ENCODE assay signal across 1 cellular context in the genomic region with DNA sequence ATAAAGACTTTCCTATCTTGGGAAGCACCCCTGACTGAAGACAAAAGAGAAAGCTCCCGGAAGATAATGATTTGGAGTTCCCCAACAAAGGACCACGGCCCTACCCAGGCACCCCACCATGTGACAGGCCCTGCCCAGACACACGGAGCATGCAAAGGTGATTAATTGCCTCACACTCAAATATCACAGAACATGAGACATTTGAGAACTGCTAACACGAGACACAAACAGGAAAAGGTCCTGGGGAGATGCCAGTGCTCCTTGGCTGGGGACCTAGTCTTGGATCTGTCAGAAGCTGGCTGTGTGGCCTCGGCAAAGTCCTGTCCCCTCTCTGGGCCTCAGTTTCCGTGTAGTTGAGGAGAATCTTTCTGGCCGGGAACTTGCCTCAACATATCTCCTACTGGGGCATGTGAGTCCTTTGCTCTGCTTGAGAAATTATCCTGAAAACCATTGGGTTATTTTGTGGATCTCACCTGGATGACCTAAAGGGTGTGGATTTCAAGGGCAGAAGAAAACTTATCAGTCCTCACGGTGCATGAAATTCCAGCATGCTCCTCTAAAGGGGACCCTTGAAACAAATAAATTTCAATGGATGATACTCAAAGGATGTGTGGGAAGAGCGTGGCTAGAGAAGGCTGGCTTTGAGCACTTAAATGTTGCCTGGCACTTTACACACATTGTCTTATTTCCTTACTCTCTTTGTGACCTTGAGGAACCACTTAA.
TF ChIP-seq lines count a peak whose summit lies in the region.

No MANE protein-coding gene starts in this region.

TF ChIP-seq in HepG2, 621 proteins besides CTCF, POLR2A, EP300 and RAD21 (continued from another document and continues in another):
- TF ChIP-seq ZNF253 (CRISPR knock-in tag; IDR thresholded peaks at IDR 0.05; ENCODE audit: borderline replicate concordance) = 0 out of 2 replicates have a peak, but pooled peaks have one; percentile 4
- TF ChIP-seq, protein P1, sequence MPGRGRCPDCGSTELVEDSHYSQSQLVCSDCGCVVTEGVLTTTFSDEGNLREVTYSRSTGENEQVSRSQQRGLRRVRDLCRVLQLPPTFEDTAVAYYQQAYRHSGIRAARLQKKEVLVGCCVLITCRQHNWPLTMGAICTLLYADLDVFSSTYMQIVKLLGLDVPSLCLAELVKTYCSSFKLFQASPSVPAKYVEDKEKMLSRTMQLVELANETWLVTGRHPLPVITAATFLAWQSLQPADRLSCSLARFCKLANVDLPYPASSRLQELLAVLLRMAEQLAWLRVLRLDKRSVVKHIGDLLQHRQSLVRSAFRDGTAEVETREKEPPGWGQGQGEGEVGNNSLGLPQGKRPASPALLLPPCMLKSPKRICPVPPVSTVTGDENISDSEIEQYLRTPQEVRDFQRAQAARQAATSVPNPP (CRISPR knock-in tag; IDR thresholded peaks at IDR 0.05) = no peak
- TF ChIP-seq ZNF615 (CRISPR knock-in tag; IDR thresholded peaks at IDR 0.05; ENCODE audit: borderline replicate concordance) = peak; percentile 88; the same call in 1 of the 2 replicates
- TF ChIP-seq SP140L (CRISPR knock-in tag; IDR thresholded peaks at IDR 0.05; ENCODE audit: borderline replicate concordance) = no peak
- TF ChIP-seq SMARCC2 (IDR thresholded peaks at IDR 0.05) = no peak
- TF ChIP-seq ZNF678 (CRISPR knock-in tag; IDR thresholded peaks at IDR 0.05) = no peak
- no peak for TF ChIP-seq POLR2G (IDR thresholded peaks at IDR 0.05; ENCODE audit: low read depth, low read length)
- TF ChIP-seq NFE2 (CRISPR knock-in tag; IDR thresholded peaks at IDR 0.05) = no peak
- TF ChIP-seq KLF16 (CRISPR knock-in tag; IDR thresholded peaks at IDR 0.05) = no peak
- TF ChIP-seq, protein P2, sequence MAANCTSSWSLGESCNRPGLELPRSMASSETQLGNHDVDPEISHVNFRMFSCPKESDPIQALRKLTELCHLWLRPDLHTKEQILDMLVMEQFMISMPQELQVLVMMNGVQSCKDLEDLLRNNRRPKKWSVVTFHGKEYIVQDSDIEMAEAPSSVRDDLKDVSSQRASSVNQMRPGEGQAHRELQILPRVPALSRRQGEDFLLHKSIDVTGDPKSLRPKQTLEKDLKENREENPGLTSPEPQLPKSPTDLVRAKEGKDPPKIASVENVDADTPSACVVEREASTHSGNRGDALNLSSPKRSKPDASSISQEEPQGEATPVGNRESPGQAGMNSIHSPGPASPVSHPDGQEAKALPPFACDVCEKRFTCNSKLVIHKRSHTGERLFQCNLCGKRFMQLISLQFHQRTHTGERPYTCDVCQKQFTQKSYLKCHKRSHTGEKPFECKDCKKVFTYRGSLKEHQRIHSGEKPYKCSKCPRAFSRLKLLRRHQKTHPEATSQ (CRISPR knock-in tag; IDR thresholded peaks at IDR 0.05; ENCODE audit: borderline replicate concordance) = no peak
- TF ChIP-seq MATR3 (CRISPR knock-in tag; IDR thresholded peaks at IDR 0.05) = no peak
- no peak for TF ChIP-seq CEBPB (IDR thresholded peaks at IDR 0.05; ENCODE audit: borderline replicate concordance, low read depth, low read length)
- TF ChIP-seq NFE2L1 (CRISPR knock-in tag; IDR thresholded peaks at IDR 0.05; ENCODE audit: borderline replicate concordance) = 0 out of 2 replicates have a peak, but pooled peaks have one; percentile 25
- no peak for TF ChIP-seq PLRG1 (conservative IDR thresholded peaks at IDR 0.05)
- 0 out of 2 replicates have a peak, but pooled peaks have one; percentile 2 for TF ChIP-seq ZNF263 (CRISPR knock-in tag; IDR thresholded peaks at IDR 0.05)
- no peak for TF ChIP-seq ZNF264 (CRISPR knock-in tag; IDR thresholded peaks at IDR 0.05)
- no peak for TF ChIP-seq HNRNPL (IDR thresholded peaks at IDR 0.05; ENCODE audit: low read depth, low read length)
- no peak for TF ChIP-seq PAWR (CRISPR knock-in tag; IDR thresholded peaks at IDR 0.05; ENCODE audit: borderline replicate concordance)
- no peak for TF ChIP-seq NCOA1 (CRISPR knock-in tag; IDR thresholded peaks at IDR 0.05)
- no peak for TF ChIP-seq ZSCAN21 (CRISPR knock-in tag; IDR thresholded peaks at IDR 0.05; ENCODE audit: borderline replicate concordance)
- no peak for TF ChIP-seq ZMYM3 (CRISPR knock-in tag; IDR thresholded peaks at IDR 0.05)
- no peak for TF ChIP-seq ZNF883 (CRISPR knock-in tag; IDR thresholded peaks at IDR 0.05; ENCODE audit: not compliant biosample characterization)
- no peak for TF ChIP-seq ZNF75D (CRISPR knock-in tag; IDR thresholded peaks at IDR 0.05; ENCODE audit: borderline replicate concordance)
- TF ChIP-seq, protein P3, sequence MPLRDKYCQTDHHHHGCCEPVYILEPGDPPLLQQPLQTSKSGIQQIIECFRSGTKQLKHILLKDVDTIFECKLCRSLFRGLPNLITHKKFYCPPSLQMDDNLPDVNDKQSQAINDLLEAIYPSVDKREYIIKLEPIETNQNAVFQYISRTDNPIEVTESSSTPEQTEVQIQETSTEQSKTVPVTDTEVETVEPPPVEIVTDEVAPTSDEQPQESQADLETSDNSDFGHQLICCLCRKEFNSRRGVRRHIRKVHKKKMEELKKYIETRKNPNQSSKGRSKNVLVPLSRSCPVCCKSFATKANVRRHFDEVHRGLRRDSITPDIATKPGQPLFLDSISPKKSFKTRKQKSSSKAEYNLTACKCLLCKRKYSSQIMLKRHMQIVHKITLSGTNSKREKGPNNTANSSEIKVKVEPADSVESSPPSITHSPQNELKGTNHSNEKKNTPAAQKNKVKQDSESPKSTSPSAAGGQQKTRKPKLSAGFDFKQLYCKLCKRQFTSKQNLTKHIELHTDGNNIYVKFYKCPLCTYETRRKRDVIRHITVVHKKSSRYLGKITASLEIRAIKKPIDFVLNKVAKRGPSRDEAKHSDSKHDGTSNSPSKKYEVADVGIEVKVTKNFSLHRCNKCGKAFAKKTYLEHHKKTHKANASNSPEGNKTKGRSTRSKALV (CRISPR knock-in tag; IDR thresholded peaks at IDR 0.05) = no peak
- TF ChIP-seq, protein P4, sequence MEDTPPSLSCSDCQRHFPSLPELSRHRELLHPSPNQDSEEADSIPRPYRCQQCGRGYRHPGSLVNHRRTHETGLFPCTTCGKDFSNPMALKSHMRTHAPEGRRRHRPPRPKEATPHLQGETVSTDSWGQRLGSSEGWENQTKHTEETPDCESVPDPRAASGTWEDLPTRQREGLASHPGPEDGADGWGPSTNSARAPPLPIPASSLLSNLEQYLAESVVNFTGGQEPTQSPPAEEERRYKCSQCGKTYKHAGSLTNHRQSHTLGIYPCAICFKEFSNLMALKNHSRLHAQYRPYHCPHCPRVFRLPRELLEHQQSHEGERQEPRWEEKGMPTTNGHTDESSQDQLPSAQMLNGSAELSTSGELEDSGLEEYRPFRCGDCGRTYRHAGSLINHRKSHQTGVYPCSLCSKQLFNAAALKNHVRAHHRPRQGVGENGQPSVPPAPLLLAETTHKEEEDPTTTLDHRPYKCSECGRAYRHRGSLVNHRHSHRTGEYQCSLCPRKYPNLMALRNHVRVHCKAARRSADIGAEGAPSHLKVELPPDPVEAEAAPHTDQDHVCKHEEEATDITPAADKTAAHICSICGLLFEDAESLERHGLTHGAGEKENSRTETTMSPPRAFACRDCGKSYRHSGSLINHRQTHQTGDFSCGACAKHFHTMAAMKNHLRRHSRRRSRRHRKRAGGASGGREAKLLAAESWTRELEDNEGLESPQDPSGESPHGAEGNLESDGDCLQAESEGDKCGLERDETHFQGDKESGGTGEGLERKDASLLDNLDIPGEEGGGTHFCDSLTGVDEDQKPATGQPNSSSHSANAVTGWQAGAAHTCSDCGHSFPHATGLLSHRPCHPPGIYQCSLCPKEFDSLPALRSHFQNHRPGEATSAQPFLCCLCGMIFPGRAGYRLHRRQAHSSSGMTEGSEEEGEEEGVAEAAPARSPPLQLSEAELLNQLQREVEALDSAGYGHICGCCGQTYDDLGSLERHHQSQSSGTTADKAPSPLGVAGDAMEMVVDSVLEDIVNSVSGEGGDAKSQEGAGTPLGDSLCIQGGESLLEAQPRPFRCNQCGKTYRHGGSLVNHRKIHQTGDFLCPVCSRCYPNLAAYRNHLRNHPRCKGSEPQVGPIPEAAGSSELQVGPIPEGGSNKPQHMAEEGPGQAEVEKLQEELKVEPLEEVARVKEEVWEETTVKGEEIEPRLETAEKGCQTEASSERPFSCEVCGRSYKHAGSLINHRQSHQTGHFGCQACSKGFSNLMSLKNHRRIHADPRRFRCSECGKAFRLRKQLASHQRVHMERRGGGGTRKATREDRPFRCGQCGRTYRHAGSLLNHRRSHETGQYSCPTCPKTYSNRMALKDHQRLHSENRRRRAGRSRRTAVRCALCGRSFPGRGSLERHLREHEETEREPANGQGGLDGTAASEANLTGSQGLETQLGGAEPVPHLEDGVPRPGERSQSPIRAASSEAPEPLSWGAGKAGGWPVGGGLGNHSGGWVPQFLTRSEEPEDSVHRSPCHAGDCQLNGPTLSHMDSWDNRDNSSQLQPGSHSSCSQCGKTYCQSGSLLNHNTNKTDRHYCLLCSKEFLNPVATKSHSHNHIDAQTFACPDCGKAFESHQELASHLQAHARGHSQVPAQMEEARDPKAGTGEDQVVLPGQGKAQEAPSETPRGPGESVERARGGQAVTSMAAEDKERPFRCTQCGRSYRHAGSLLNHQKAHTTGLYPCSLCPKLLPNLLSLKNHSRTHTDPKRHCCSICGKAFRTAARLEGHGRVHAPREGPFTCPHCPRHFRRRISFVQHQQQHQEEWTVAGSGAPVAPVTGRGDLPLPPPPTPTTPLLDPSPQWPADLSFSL (CRISPR knock-in tag; IDR thresholded peaks at IDR 0.05) = 0 out of 2 replicates have a peak, but pooled peaks have one; percentile 22
- TF ChIP-seq WIZ (CRISPR knock-in tag; IDR thresholded peaks at IDR 0.05) = 0 out of 2 replicates have a peak, but pooled peaks have one; percentile 39
- no peak for TF ChIP-seq TBX3 (IDR thresholded peaks at IDR 0.05; ENCODE audit: borderline replicate concordance)
- no peak for TF ChIP-seq ZNF670 (CRISPR knock-in tag; IDR thresholded peaks at IDR 0.05; ENCODE audit: borderline replicate concordance)
- TF ChIP-seq ZBTB1 (CRISPR knock-in tag; IDR thresholded peaks at IDR 0.05; ENCODE audit: borderline replicate concordance) = no peak
- TF ChIP-seq, protein P5, sequence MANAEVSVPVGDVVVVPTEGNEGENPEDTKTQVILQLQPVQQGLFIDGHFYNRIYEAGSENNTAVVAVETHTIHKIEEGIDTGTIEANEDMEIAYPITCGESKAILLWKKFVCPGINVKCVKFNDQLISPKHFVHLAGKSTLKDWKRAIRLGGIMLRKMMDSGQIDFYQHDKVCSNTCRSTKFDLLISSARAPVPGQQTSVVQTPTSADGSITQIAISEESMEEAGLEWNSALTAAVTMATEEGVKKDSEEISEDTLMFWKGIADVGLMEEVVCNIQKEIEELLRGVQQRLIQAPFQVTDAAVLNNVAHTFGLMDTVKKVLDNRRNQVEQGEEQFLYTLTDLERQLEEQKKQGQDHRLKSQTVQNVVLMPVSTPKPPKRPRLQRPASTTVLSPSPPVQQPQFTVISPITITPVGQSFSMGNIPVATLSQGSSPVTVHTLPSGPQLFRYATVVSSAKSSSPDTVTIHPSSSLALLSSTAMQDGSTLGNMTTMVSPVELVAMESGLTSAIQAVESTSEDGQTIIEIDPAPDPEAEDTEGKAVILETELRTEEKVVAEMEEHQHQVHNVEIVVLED (CRISPR knock-in tag; IDR thresholded peaks at IDR 0.05; ENCODE audit: borderline replicate concordance) = no peak
- TF ChIP-seq, protein P6, sequence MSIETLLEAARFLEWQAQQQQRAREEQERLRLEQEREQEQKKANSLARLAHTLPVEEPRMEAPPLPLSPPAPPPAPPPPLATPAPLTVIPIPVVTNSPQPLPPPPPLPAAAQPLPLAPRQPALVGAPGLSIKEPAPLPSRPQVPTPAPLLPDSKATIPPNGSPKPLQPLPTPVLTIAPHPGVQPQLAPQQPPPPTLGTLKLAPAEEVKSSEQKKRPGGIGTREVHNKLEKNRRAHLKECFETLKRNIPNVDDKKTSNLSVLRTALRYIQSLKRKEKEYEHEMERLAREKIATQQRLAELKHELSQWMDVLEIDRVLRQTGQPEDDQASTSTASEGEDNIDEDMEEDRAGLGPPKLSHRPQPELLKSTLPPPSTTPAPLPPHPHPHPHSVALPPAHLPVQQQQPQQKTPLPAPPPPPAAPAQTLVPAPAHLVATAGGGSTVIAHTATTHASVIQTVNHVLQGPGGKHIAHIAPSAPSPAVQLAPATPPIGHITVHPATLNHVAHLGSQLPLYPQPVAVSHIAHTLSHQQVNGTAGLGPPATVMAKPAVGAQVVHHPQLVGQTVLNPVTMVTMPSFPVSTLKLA (IDR thresholded peaks at IDR 0.05) = no peak
- TF ChIP-seq, protein P7, sequence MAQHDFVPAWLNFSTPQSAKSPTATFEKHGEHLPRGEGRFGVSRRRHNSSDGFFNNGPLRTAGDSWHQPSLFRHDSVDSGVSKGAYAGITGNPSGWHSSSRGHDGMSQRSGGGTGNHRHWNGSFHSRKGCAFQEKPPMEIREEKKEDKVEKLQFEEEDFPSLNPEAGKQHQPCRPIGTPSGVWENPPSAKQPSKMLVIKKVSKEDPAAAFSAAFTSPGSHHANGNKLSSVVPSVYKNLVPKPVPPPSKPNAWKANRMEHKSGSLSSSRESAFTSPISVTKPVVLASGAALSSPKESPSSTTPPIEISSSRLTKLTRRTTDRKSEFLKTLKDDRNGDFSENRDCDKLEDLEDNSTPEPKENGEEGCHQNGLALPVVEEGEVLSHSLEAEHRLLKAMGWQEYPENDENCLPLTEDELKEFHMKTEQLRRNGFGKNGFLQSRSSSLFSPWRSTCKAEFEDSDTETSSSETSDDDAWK (CRISPR knock-in tag; IDR thresholded peaks at IDR 0.05) = no peak
- no peak for TF ChIP-seq SCMH1 (CRISPR knock-in tag; IDR thresholded peaks at IDR 0.05; ENCODE audit: borderline replicate concordance)
- no peak for TF ChIP-seq SKI (IDR thresholded peaks at IDR 0.05; ENCODE audit: partially characterized antibody)
- no peak for TF ChIP-seq ZNF776 (CRISPR knock-in tag; IDR thresholded peaks at IDR 0.05)
- no peak for TF ChIP-seq MAFF (IDR thresholded peaks at IDR 0.05; ENCODE audit: low read depth, low read length)
- TF ChIP-seq ZNF720 (CRISPR knock-in tag; IDR thresholded peaks at IDR 0.05) = no peak
- TF ChIP-seq, protein P8, sequence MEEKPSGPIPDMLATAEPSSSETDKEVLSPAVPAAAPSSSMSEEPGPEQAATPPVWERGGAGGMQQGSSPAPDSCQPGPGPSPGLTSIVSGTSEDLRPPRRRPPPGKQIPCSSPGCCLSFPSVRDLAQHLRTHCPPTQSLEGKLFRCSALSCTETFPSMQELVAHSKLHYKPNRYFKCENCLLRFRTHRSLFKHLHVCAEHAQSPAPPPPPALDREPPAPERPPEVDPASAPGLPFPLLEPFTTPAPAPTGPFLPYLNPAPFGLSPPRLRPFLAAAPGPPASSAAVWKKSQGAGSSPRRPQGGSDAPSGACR (CRISPR knock-in tag; IDR thresholded peaks at IDR 0.05) = no peak
- no peak for TF ChIP-seq ARHGAP35 (CRISPR knock-in tag; IDR thresholded peaks at IDR 0.05; ENCODE audit: borderline replicate concordance)
- no peak for TF ChIP-seq TBP (CRISPR knock-in tag; IDR thresholded peaks at IDR 0.05)
- no peak for TF ChIP-seq RXRB (CRISPR knock-in tag; IDR thresholded peaks at IDR 0.05; ENCODE audit: borderline replicate concordance)
- 0 out of 2 replicates have a peak, but pooled peaks have one; percentile 39 for TF ChIP-seq ZNF572 (CRISPR knock-in tag; IDR thresholded peaks at IDR 0.05)
- TF ChIP-seq ZNF530 (CRISPR knock-in tag; IDR thresholded peaks at IDR 0.05; ENCODE audit: low read depth) = no peak
- no peak for TF ChIP-seq ZBTB21 (CRISPR knock-in tag; IDR thresholded peaks at IDR 0.05)
